Comparison of ENCODE assay signal across 9 cellular contexts in the genomic region with DNA sequence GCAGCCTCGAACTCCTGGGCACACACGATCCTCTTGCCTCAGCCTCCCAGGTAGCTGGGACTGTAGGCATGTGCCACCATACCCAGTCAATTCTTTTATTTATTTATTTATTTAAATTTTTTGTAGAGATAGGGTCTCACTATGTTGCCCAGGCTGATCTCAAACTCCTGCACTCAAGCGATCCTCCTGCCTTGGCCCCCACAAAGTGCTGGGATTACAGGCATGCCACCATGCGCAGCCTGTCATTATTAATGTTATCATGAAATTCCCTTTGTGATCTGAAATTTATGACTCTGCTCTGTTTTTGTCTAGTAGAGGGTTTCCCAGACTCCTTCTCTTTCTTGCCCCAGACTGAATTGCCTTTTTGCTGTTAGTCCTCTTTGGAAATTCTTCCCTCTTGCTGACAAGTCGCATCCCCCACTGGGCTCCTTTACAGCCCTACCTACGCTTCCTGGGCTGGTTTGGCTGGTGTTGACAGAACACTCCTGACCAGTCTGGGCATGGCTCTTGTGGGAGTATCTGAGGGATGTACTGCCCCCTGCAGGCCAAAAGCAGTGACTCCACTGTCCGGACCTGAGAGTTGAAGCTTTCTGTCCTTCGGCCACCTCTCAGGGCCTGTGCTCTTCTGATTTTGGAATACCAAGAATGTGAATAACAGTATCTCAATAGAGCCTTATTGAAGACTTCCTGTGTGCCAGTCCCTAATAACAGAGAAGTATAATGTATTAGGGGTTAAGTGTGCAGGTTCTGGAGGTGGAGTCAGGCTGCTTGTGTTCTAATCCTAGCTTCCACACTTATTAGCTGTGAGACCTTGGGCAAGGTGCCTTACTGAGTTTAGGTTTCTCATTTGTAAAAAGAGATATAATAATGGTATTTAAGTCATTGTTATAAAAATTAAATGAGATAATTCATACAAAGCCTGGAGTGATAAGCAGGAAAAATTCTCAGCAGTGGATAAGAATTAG. TPM values are rescaled to one million over a fixed set of nuclear protein-coding genes. Genes with fewer than 3 reads are reported as not detected.
DNase-seq lines count a peak whose midpoint lies in the region; ATAC-seq, FAIRE-seq and TF ChIP-seq lines count a peak whose summit lies in the region.
"Had no signal": no experiment of that assay in that cellular context is flagged by ENCODE, and none has a peak within 500 bp of the region (broad histone marks: within the 10 kb centered on the region; RNA-seq: fewer than 3 reads in every experiment).

No MANE protein-coding gene starts in this region.

- no peaks in the 10 kb centered on the region for H3K4me1 ChIP-seq in lower lobe of right lung

- H3K9me3 ChIP-seq in lower lobe of right lung, result no peaks in the 10 kb centered on the region

- no peaks in the 10 kb centered on the region for H3K27me3 ChIP-seq in lower lobe of right lung (ENCODE audit: low read depth)

- H3K36me3 ChIP-seq in lower lobe of right lung, result no peaks in the 10 kb centered on the region

- no peak overlapping the region for H3K4me3 ChIP-seq in choroid plexus epithelial cell (ENCODE audit: low read depth, low read length)
- no peak overlapping the region for H3K4me3 ChIP-seq in lower lobe of right lung

- ATAC-seq in lower lobe of right lung (peak; percentile 98 to 99), GM18870 (IDR thresholded peaks at IDR 0.05; ENCODE audit: unreplicated experiment) (no peak)

- FAIRE-seq in H54 (lab: Jason Lieb, UNC), result peak; percentile 75
- FAIRE-seq: colon had no signal

- DNase-seq in DMS53 treated with DMSO at 0.1 percent for 48 hours (lab: John Stamatoyannopoulos, UW; ENCODE audit: unreplicated experiment) (peak; percentile 89), H54 (ENCODE audit: insufficient read length, low spot score) (peak; percentile 61), NCI-H1694 (lab: John Stamatoyannopoulos, UW) (peak; percentile 41), choroid plexus epithelial cell (ENCODE audit: low read depth) (peak; percentile 89), lower lobe of right lung (peak; percentile 85)
- peak; percentile 63 for DNase-seq in activated CD4-positive, CD25-positive, alpha-beta regulatory T cell treated with anti-CD3 and anti-CD28 coated beads, Interleukin-2, amount 50 U/mL, for 72 hours
- peak; percentile 11 for DNase-seq in stimulated activated CD8-positive, alpha-beta memory T cell treated with anti-CD3 and anti-CD28 coated beads, Interleukin-12 subunit alpha, Interleukin-12 subunit beta, amount 100 ng/mL, for 24 hours (ENCODE audit: extremely low read depth)

- no peak overlapping the region for H3K27ac ChIP-seq in lower lobe of right lung

- TF ChIP-seq POLR2A in H54 (IDR thresholded peaks at IDR 0.05; ENCODE audit: low read depth, low read length), result no peak

- intact Hi-C loops in lower lobe of right lung (cut with DNase I), result no loop called here

- peak; percentile 88 for TF ChIP-seq CTCF in choroid plexus epithelial cell (conservative IDR thresholded peaks at IDR 0.05; ENCODE audit: low read depth, low read length)
- TF ChIP-seq CTCF in lower lobe of right lung (IDR thresholded peaks at IDR 0.05), result peak; percentile 81

RNA-seq across cellular contexts. Expression of gene TCEANC2, which starts 28.2 kb away (rescaled TPM):
- total RNA-seq in lower lobe of right lung, result 5.3 TPM

RNA-seq across cellular contexts. Expression of gene TMEM59, which starts 28.6 kb away (rescaled TPM):
- 475 TPM for total RNA-seq in lower lobe of right lung

Comparison
In these comparisons a context has a peak if more than half of its experiments do, and no peak if none do; other contexts are left out.
1. DNase-seq: peak in every context shown above with its lines; median percentile 89 in DMS53 treated with DMSO at 0.1 percent for 48 hours; 89 in choroid plexus epithelial cell; 85 in lower lobe of right lung; 63 in activated CD4-positive, CD25-positive, alpha-beta regulatory T cell treated with anti-CD3 and anti-CD28 coated beads, Interleukin-2, amount 50 U/mL, for 72 hours; 61 in H54; 41 in NCI-H1694; 11 in stimulated activated CD8-positive, alpha-beta memory T cell treated with anti-CD3 and anti-CD28 coated beads, Interleukin-12 subunit alpha, Interleukin-12 subunit beta, amount 100 ng/mL, for 24 hours.